Comparison of ENCODE assay signal across 8 cellular contexts in the genomic region with DNA sequence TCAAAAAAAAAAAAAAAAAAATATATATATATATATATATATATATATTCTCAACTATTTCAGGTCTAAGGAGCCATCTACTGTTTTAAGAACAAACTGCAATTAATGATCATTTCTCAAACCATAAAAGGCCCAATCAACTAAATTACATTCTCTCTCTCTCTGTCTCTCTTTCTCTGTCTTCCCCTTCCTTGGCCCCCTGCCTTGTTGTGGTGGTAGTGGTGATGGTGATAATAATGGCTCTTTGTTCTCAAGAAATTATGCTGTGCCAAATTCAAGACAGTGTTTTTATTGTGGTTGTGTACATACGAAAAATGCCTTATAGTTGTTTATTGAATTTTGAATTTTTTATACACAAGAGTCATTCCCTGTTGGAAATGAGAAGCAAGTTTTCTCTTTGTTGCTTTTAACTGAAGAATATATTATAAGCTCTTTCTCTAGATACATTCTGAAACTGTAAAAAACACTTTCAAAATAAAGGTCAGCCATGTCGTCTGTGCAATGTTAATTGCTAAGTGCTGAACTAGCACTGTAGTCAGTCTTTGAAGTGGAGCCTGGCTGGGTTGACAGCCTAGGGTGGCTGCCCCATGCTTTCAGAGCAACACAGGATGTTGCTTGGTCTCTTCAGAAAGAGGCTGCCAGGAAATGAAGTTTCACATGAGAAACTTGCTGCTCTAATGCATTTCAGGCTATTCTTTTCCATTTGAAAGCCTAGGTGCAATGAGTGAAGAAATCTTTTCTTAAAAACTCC.
DNase-seq lines count a peak whose midpoint lies in the region; ATAC-seq and TF ChIP-seq lines count a peak whose summit lies in the region.

No MANE protein-coding gene starts in this region.

- peaks cover 6% of the 10 kb centered on the region; the same call in 1 of the 2 replicates for H3K9me3 Mint-ChIP-seq in HFFc6

- TF ChIP-seq CTCF in HFFc6 (IDR thresholded peaks at IDR 0.05) = no peak; the same call in 1 of the 2 replicates

- DNase-seq in COLO829 (ENCODE audit: low spot score) (peak; percentile 11), retina (peak; percentile 28), kidney glomerular epithelial cell (lab: John Stamatoyannopoulos, UW) (no peak), HFFc6 (no peak), NCI-H2029 treated with DMSO at 0.1 percent for 48 hours (lab: John Stamatoyannopoulos, UW) (no peak)
- peak; percentile 48 for DNase-seq in activated gamma-delta T cell treated with anti-CD3 and anti-CD28 coated beads, Interleukin-2, amount 50 U/mL, for 16 hours (ENCODE audit: low read depth)

- no peak overlapping the region for H3K4me3 Mint-ChIP-seq in HFFc6

- no peaks in the 10 kb centered on the region for H3K36me3 Mint-ChIP-seq in HFFc6 (ENCODE audit: low read depth)

- peaks cover 19% of the 10 kb centered on the region for H3K9me3 ChIP-seq in KOPT-K1 (ENCODE audit: insufficient read depth, low read length, poor library complexity, severe bottlenecking)

- no peak overlapping the region for H3K27ac Mint-ChIP-seq in HFFc6

- H3K4me1 Mint-ChIP-seq in HFFc6 (ENCODE audit: low read depth) = no peaks in the 10 kb centered on the region

- no peaks in the 10 kb centered on the region for H3K27me3 Mint-ChIP-seq in HFFc6 (ENCODE audit: insufficient read depth)

- peak overlapping the region; percentile 28 for H3K27ac ChIP-seq in KOPT-K1 (ENCODE audit: low read depth, low read length, poor library complexity, severe bottlenecking)

- peak; percentile 97 for ATAC-seq in GM21423 (IDR thresholded peaks at IDR 0.05; ENCODE audit: unreplicated experiment)

- no peaks in the 10 kb centered on the region for H3K36me3 ChIP-seq in KOPT-K1 (ENCODE audit: insufficient read depth, low read length)

Comparison
In these comparisons a context has a peak if more than half of its experiments do, and no peak if none do; other contexts are left out.
1. DNase-seq: peak in COLO829 (single experiment), activated gamma-delta T cell treated with anti-CD3 and anti-CD28 coated beads, Interleukin-2, amount 50 U/mL, for 16 hours (single experiment) and retina (single experiment); none in kidney glomerular epithelial cell (single experiment), HFFc6 (single experiment) and NCI-H2029 treated with DMSO at 0.1 percent for 48 hours (single experiment).